ENCODE assay signal across 9 cellular contexts in genomic region chr20:52312131-52312729, GRCh38.
A peak's percentile ranks its signal among the peaks of the same experiment; 100 is the strongest.
DNase-seq lines count a peak whose midpoint lies in the region; ATAC-seq, FAIRE-seq and TF ChIP-seq lines count a peak whose summit lies in the region.
"Had no signal": no experiment of that assay in that cellular context is flagged by ENCODE, and none has a peak within 500 bp of the region (broad histone marks: within the 10 kb centered on the region; RNA-seq: fewer than 3 reads in every experiment).

No MANE protein-coding gene starts in this region.

- no peak overlapping the region for H3K4me3 ChIP-seq in mammary epithelial cell (replicated peaks in 1 of 3; ENCODE audit: insufficient read depth in 1 of 3, low read depth in 2 of 3, low read length in 3 of 3)
- no peak overlapping the region for H3K4me3 ChIP-seq in kidney (ENCODE audit: low read length in 2 of 2)

- DNase-seq in AG08395 (ENCODE audit: low spot score) (peak; percentile 78), GM18507 (ENCODE audit: extremely low spot score, insufficient read length, low read depth) (peak; percentile 8), NCI-H146 treated with DMSO at 0.1 percent for 48 hours (lab: John Stamatoyannopoulos, UW; ENCODE audit: unreplicated experiment) (peak; percentile 20), T follicular helper cell (ENCODE audit: low read depth) (peak; percentile 25), mammary epithelial cell (peak; percentile 32), kidney (no peak)
- peak in 2 of 3 donors; percentile 21 to 24 for DNase-seq in stimulated activated CD4-positive, alpha-beta T cell treated with anti-CD3 and anti-CD28 coated beads, TNF-alpha, amount 100 ng/mL, for 1 hour (ENCODE audit: low read depth in 3 of 3, low spot score in 1 of 3)

- H3K27ac ChIP-seq in mammary epithelial cell (ENCODE audit: insufficient read depth, low read depth, low read length) (no peak overlapping the region), kidney (ENCODE audit: low read depth in 2 of 2, low read length in 2 of 2) (no peak overlapping the region)
- H3K27ac ChIP-seq: neutrophil had no signal

- TF ChIP-seq CTCF in mammary epithelial cell (conservative IDR thresholded peaks at IDR 0.05 in 1 of 2, IDR thresholded peaks at IDR 0.05 in 1 of 2; ENCODE audit: extremely low read depth in 1 of 2, insufficient read depth in 1 of 2, low read depth in 1 of 2, low read length in 2 of 2) (peak; percentile 73 to 80), kidney (IDR thresholded peaks at IDR 0.05; ENCODE audit: borderline replicate concordance, extremely low read depth, insufficient read depth) (peak; percentile 57)

- no peak for ATAC-seq in GM18502 (IDR thresholded peaks at IDR 0.05; ENCODE audit: poor library complexity, unreplicated experiment)

- no TSS peak for BruUV-seq in mammary epithelial cell (replicated peaks; lab: Mats Ljungman, UMichigan)

- H3K9me3 ChIP-seq in mammary epithelial cell (replicated peaks; ENCODE audit: insufficient read depth, low read length) (no peaks in the 10 kb centered on the region), kidney (ENCODE audit: control insufficient read depth in 1 of 2, low read length in 2 of 2) (peaks cover 0 to 3% of the 10 kb centered on the region in 2 donors)
- H3K9me3 ChIP-seq: neutrophil had no signal

- no peak overlapping the region for H2AFZ ChIP-seq in mammary epithelial cell (ENCODE audit: low read depth, low read length)

- H3K4me1 ChIP-seq in mammary epithelial cell (ENCODE audit: insufficient read depth, low read length) (no peaks in the 10 kb centered on the region), kidney (ENCODE audit: control insufficient read depth in 1 of 2, insufficient read depth in 1 of 2, low read depth in 1 of 2, low read length in 2 of 2) (no peaks in the 10 kb centered on the region)

- no peaks in the 10 kb centered on the region for H4K20me1 ChIP-seq in mammary epithelial cell (ENCODE audit: insufficient read depth, low read length)

- no peaks in the 10 kb centered on the region for H3K27me3 ChIP-seq in mammary epithelial cell (ENCODE audit: insufficient read depth, low read length)

- FAIRE-seq in GM18507 (lab: Jason Lieb, UNC) (peak; percentile 70), kidney (lab: Jason Lieb, UNC) (no peak)

- in situ Hi-C loops in mammary epithelial cell (cut with MboI; ENCODE audit: low sequenced_read_pairs in 2 of 2), result loop anchor here (10.0 to 25.0 kb wide), 2 partner anchors 900 to 1233 kb away; no protein-coding TSS in a partner anchor

- dilution Hi-C loops in mammary epithelial cell (cut with HindIII; ENCODE audit: low sequenced_read_pairs), result no loop called here

- H3K36me3 ChIP-seq in mammary epithelial cell (ENCODE audit: insufficient read depth, low read length), result no peaks in the 10 kb centered on the region
- no peaks in the 10 kb centered on the region for H3K36me3 ChIP-seq in kidney (ENCODE audit: control insufficient read depth in 1 of 2, insufficient read depth in 2 of 2, low read length in 2 of 2)
- H3K36me3 ChIP-seq: neutrophil had no signal

- no peaks in the 10 kb centered on the region for H3K79me2 ChIP-seq in mammary epithelial cell (ENCODE audit: insufficient read depth, low read length)

- H3K4me2 ChIP-seq in mammary epithelial cell (ENCODE audit: insufficient read depth, low read depth, low read length), result no peak overlapping the region

- CTCF ChIA-PET in mammary epithelial cell (lab: Charles Lee; ENCODE audit: low non-redundant PET), result interaction anchor here (0.6 to 1.0 kb wide), 4 partner anchors 31 to 1995 kb away, joined by 3 read pairs; no protein-coding TSS in a partner anchor

- WGBS in mammary epithelial cell (ENCODE audit: low coverage, missing lambda C conversion rate), result 45% methylated on average over 2 of the region's 2 CpGs

- intact Hi-C loops in mammary epithelial cell (cut with micrococcal nuclease) (loop anchor here (1.0 to 10.0 kb wide), 6 partner anchors 67 to 1753 kb away; no protein-coding TSS in a partner anchor), kidney (cut with DNase I) (no loop called here)

- H3K9ac ChIP-seq in mammary epithelial cell (ENCODE audit: insufficient read depth, low read length) (no peak overlapping the region), kidney (ENCODE audit: low read length in 2 of 2) (no peak overlapping the region)
